1 cellular context compared by ENCODE assay signal in genomic region chr15:62083168-62084154, GRCh38.
TF ChIP-seq lines count a peak whose summit lies in the region.

No MANE protein-coding gene starts in this region.

TF ChIP-seq in HepG2, 621 proteins besides CTCF, POLR2A, EP300 and RAD21:
- TF ChIP-seq STAG1 (CRISPR knock-in tag; IDR thresholded peaks at IDR 0.05) (peak; percentile 19; the same call in 1 of the 2 replicates), ZNF34 (CRISPR knock-in tag; IDR thresholded peaks at IDR 0.05; ENCODE audit: borderline replicate concordance) (no peak)
